1 cellular context compared by ENCODE assay signal in the genomic region with DNA sequence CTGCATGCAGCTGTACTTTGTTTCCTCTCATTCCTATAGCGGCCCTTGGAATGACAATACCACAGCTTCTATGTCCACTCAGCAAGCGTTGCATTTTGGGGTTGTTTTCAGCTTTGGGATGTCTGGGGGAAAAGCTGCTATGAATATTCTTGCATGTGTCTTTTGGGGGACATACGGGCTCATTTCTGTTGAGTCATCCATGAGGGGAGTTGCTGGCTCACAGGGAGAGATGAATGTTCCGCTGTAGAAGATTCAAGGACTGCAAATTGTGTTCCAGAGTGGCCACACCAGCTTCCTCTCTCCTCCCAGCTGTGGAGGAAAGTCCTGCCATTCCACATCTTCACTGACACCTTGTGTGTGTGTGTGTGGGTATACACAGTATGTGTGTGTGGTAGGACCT.
TF ChIP-seq lines count a peak whose summit lies in the region.

No MANE protein-coding gene starts in this region.

TF ChIP-seq in IMR-90, 13 proteins besides CTCF, POLR2A, EP300 and RAD21:
- TF ChIP-seq CHD1 (IDR thresholded peaks at IDR 0.05; ENCODE audit: low read depth, low read length) (no peak), MXI1 (IDR thresholded peaks at IDR 0.05; ENCODE audit: borderline replicate concordance, low read depth, low read length) (no peak), FOS (IDR thresholded peaks at IDR 0.05; ENCODE audit: low read depth, low read length) (no peak), NFE2L2 (IDR thresholded peaks at IDR 0.05; ENCODE audit: low read depth, low read length) (0 out of 2 replicates have a peak, but pooled peaks have one; percentile 15), BHLHE40 (IDR thresholded peaks at IDR 0.05; ENCODE audit: low read depth, low read length) (no peak), CEBPB (IDR thresholded peaks at IDR 0.05; ENCODE audit: low read depth, low read length) (no peak), RCOR1 (IDR thresholded peaks at IDR 0.05; ENCODE audit: insufficient replicate concordance, low read length) (no peak)
- TF ChIP-seq, protein P1, sequence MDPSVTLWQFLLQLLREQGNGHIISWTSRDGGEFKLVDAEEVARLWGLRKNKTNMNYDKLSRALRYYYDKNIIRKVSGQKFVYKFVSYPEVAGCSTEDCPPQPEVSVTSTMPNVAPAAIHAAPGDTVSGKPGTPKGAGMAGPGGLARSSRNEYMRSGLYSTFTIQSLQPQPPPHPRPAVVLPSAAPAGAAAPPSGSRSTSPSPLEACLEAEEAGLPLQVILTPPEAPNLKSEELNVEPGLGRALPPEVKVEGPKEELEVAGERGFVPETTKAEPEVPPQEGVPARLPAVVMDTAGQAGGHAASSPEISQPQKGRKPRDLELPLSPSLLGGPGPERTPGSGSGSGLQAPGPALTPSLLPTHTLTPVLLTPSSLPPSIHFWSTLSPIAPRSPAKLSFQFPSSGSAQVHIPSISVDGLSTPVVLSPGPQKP (IDR thresholded peaks at IDR 0.05; ENCODE audit: borderline replicate concordance, low read depth, low read length): no peak
